13 cellular contexts compared by ENCODE assay signal in genomic region chr10:48476279-48476982, GRCh38.
A peak's percentile ranks its signal among the peaks of the same experiment; 100 is the strongest.
DNase-seq lines count a peak whose midpoint lies in the region; ATAC-seq, FAIRE-seq and TF ChIP-seq lines count a peak whose summit lies in the region.
"Had no signal": no experiment of that assay in that cellular context is flagged by ENCODE, and none has a peak within 500 bp of the region (broad histone marks: within the 10 kb centered on the region; RNA-seq: fewer than 3 reads in every experiment).

No MANE protein-coding gene starts in this region.

- peaks cover 59% of the 10 kb centered on the region for H3K79me2 ChIP-seq in K562 (ENCODE audit: control insufficient read depth, insufficient read depth, low read length)

- no peaks in the 10 kb centered on the region for H3K27me3 ChIP-seq in K562 (ENCODE audit: control insufficient read depth in 2 of 2, insufficient read depth in 2 of 2, low read length in 2 of 2)
- no peaks in the 10 kb centered on the region for H3K27me3 ChIP-seq in CD4-positive, alpha-beta memory T cell (ENCODE audit: insufficient read depth, low read length)
- H3K27me3 ChIP-seq: colonic mucosa, uterus had no signal

- peak overlapping the region; percentile 10; the same call in 1 of the 2 replicates for H3K4me2 ChIP-seq in K562 (ENCODE audit: insufficient read depth, low read length)

- no peak for TF ChIP-seq RAD21 in K562 (CRISPR knock-in tag; conservative IDR thresholded peaks at IDR 0.05 in 1 of 2, IDR thresholded peaks at IDR 0.05 in 1 of 2)

- TF ChIP-seq POLR2A in K562 (conservative IDR thresholded peaks at IDR 0.05) = no peak

- H2AFZ ChIP-seq in K562 (ENCODE audit: low read depth, low read length) = peak overlapping the region; percentile 6; the same call in 1 of the 2 replicates

- ATAC-seq in K562 = peak; percentile 5; the same call in 1 of the 3 replicates
- ATAC-seq: psoas muscle had no signal

- no peak overlapping the region for H3K4me3 Mint-ChIP-seq in CD4-positive, alpha-beta memory T cell

- CTCF ChIA-PET in K562 (lab: Yijun Ruan, JAX; ENCODE audit: low intra/inter-chr PET ratio) = no interaction called here
- CTCF ChIA-PET in CD4-positive, alpha-beta memory T cell (lab: Charles Lee; ENCODE audit: partially characterized antibody) = no interaction called here

- intact Hi-C loops in K562 (cut with micrococcal nuclease) = no loop called here
- intact Hi-C loops in CD4-positive, alpha-beta memory T cell (cut with micrococcal nuclease) = no loop called here

- no peaks in the 10 kb centered on the region for H3K4me1 Mint-ChIP-seq in CD4-positive, alpha-beta memory T cell

- H3K27me3 Mint-ChIP-seq in CD4-positive, alpha-beta memory T cell = peaks cover 5 to 6% of the 10 kb centered on the region in 2 donors

- H3K4me3 ChIP-seq in K562 = no peak overlapping the region
- no peak overlapping the region for H3K4me3 ChIP-seq in CD4-positive, alpha-beta memory T cell (ENCODE audit: low read length in 2 of 2)
- H3K4me3 ChIP-seq: adrenal gland, colonic mucosa, psoas muscle, uterus had no signal

- in situ Hi-C loops in K562 (cut with MboI) = no loop called here

- H3K9me3 Mint-ChIP-seq in CD4-positive, alpha-beta memory T cell = no peaks in the 10 kb centered on the region

- POLR2A ChIA-PET in K562 (lab: Yijun Ruan, JAX) = interaction anchor here (1.0 to 1.5 kb wide), 2 partner anchors 9 to 19 kb away, joined by 3 to 6 read pairs; no protein-coding TSS in a partner anchor
- POLR2A ChIA-PET in CD4-positive, alpha-beta memory T cell (lab: Charles Lee; ENCODE audit: partially characterized antibody) = no interaction called here

- peak overlapping the region; percentile 11 to 82; a peak in 3 of 4 replicates for H3K9ac ChIP-seq in K562 (ENCODE audit: insufficient read depth in 1 of 2, low read depth in 2 of 2, low read length in 2 of 2)

- H3K27ac ChIP-seq in K562 (ENCODE audit: extremely low read depth, low read depth, low read length) = peak overlapping the region; percentile 40
- no peak overlapping the region for H3K27ac ChIP-seq in CD4-positive, alpha-beta memory T cell (ENCODE audit: low read depth, low read length)
- H3K27ac ChIP-seq: adrenal gland, colonic mucosa, psoas muscle, uterus had no signal

- no peak overlapping the region for H3K27ac Mint-ChIP-seq in CD4-positive, alpha-beta memory T cell

- peak; percentile 43 for DNase-seq in activated effector memory CD4-positive, alpha-beta T cell treated with anti-CD3 and anti-CD28 coated beads, Interleukin-2, amount 50 U/mL, for 16 hours
- DNase-seq in activated effector memory CD4-positive, alpha-beta T cell treated with Interleukin-2 at 50 U/mL for 16 hours = no peak
- DNase-seq in NCI-H345 (lab: John Stamatoyannopoulos, UW) (peak; percentile 64), K562 (ENCODE audit: extremely low read depth in 1 of 4, low spot score in 3 of 4) (no peak), C1 segment of cervical spinal cord (lab: John Stamatoyannopoulos, UW) (no peak), middle frontal gyrus (ENCODE audit: extremely low spot score, low spot score) (no peak)
- peak; percentile 1 for DNase-seq in stimulated activated CD8-positive, alpha-beta memory T cell treated with anti-CD3 and anti-CD28 coated beads, Interleukin-4, amount 100 ng/mL, for 48 hours
- no peak for DNase-seq in CD4-positive, alpha-beta memory T cell
- DNase-seq: colonic mucosa, DMS153, psoas muscle had no signal

- peaks cover 4% of the 10 kb centered on the region for H3K9me3 ChIP-seq in K562 (replicated peaks; ENCODE audit: control insufficient read depth, insufficient read depth, low read depth, low read length)
- H3K9me3 ChIP-seq in CD4-positive, alpha-beta memory T cell (ENCODE audit: control insufficient read depth in 1 of 2, low read length in 2 of 2) = no peaks in the 10 kb centered on the region
- H3K9me3 ChIP-seq: adrenal gland, colonic mucosa, psoas muscle, uterus had no signal

- peak; percentile 15 for FAIRE-seq in K562 (lab: Jason Lieb, UNC)

- no peaks in the 10 kb centered on the region for H4K20me1 ChIP-seq in K562 (replicated peaks; ENCODE audit: control insufficient read depth, insufficient read depth, low read length)

- WGBS in K562 (ENCODE audit: insufficient coverage, low coverage, missing lambda C conversion rate) = 29% methylated on average over 9 of the region's 9 CpGs

- peaks cover 29% of the 10 kb centered on the region for H3K36me3 ChIP-seq in K562 (ENCODE audit: control insufficient read depth, insufficient read depth, low read length)
- H3K36me3 ChIP-seq in CD4-positive, alpha-beta memory T cell (ENCODE audit: insufficient read depth, low read length) = no peaks in the 10 kb centered on the region
- H3K36me3 ChIP-seq: adrenal gland, colonic mucosa, uterus had no signal

- no peaks in the 10 kb centered on the region for H3K9me1 ChIP-seq in K562 (ENCODE audit: control insufficient read depth, insufficient read depth, low read length)

- TSS peak; percentile 32 for BruUV-seq in K562 (replicated peaks; lab: Mats Ljungman, UMichigan)

- TF ChIP-seq CTCF in K562 (IDR thresholded peaks at IDR 0.05 in 2 of 3, conservative IDR thresholded peaks at IDR 0.05 in 1 of 3; ENCODE audit: insufficient read depth in 2 of 3, low read depth in 1 of 3, low read length in 3 of 3) = no peak

- H3K36me3 Mint-ChIP-seq in CD4-positive, alpha-beta memory T cell = no peaks in the 10 kb centered on the region

- H3K4me1 ChIP-seq in K562 (replicated peaks in 1 of 2; ENCODE audit: control insufficient read depth in 2 of 2, insufficient read depth in 2 of 2, low read length in 2 of 2) = peaks cover 73 to 85% of the 10 kb centered on the region in 2 experiments
- no peaks in the 10 kb centered on the region for H3K4me1 ChIP-seq in CD4-positive, alpha-beta memory T cell (ENCODE audit: insufficient read depth, low read length)
- H3K4me1 ChIP-seq: adrenal gland, colonic mucosa, psoas muscle, uterus had no signal

- peak; percentile 70; the same call in 1 of the 2 replicates for TF ChIP-seq EP300 in K562 (IDR thresholded peaks at IDR 0.05; ENCODE audit: low read length)

TF ChIP-seq in K562, 482 proteins besides CTCF, POLR2A, EP300 and RAD21 (continues in another document):
- no peak for TF ChIP-seq ZNF764 (CRISPR knock-in tag; IDR thresholded peaks at IDR 0.05; ENCODE audit: low read depth)
- peak; percentile 84 for TF ChIP-seq ARID1B (IDR thresholded peaks at IDR 0.05)
- TF ChIP-seq ARID2 (IDR thresholded peaks at IDR 0.05) = no peak
- TF ChIP-seq HIVEP1 (CRISPR knock-in tag; IDR thresholded peaks at IDR 0.05) = no peak
- no peak for TF ChIP-seq ZNF436 (CRISPR knock-in tag; IDR thresholded peaks at IDR 0.05)
- peak; percentile 76 for TF ChIP-seq CREB3 (tag; conservative IDR thresholded peaks at IDR 0.05; ENCODE audit: low read depth)
- no peak for TF ChIP-seq RFX7 (CRISPR knock-in tag; IDR thresholded peaks at IDR 0.05)
- no peak for TF ChIP-seq PTRF (tag; IDR thresholded peaks at IDR 0.05)
- TF ChIP-seq KAT8 (IDR thresholded peaks at IDR 0.05; ENCODE audit: low read depth) = no peak
- no peak for TF ChIP-seq ZBTB43 (CRISPR knock-in tag; IDR thresholded peaks at IDR 0.05)
- TF ChIP-seq MCM7 (IDR thresholded peaks at IDR 0.05) = no peak
- peak in 1 of 2 experiments; percentile 42; a peak in 1 of 4 replicates for TF ChIP-seq KDM1A (IDR thresholded peaks at IDR 0.05)
- TF ChIP-seq ZNF224 (CRISPR knock-in tag; IDR thresholded peaks at IDR 0.05) = no peak
- no peak for TF ChIP-seq ZNF212 (CRISPR knock-in tag; IDR thresholded peaks at IDR 0.05)
- no peak for TF ChIP-seq POLR2AphosphoS5 (IDR thresholded peaks at IDR 0.05; ENCODE audit: control insufficient read depth, insufficient read depth, low read depth, low read length)
- peak; percentile 79 for TF ChIP-seq SMAD4 (CRISPR knock-in tag; conservative IDR thresholded peaks at IDR 0.05)

Comparison
In these comparisons a context has a peak if more than half of its experiments do, and no peak if none do; other contexts are left out.
1. DNase-seq: peak in activated effector memory CD4-positive, alpha-beta T cell treated with anti-CD3 and anti-CD28 coated beads, Interleukin-2, amount 50 U/mL, for 16 hours (single experiment), NCI-H345 (single experiment) and stimulated activated CD8-positive, alpha-beta memory T cell treated with anti-CD3 and anti-CD28 coated beads, Interleukin-4, amount 100 ng/mL, for 48 hours (single experiment); none in activated effector memory CD4-positive, alpha-beta T cell treated with Interleukin-2 at 50 U/mL for 16 hours (single experiment), K562 (0 of 4), CD4-positive, alpha-beta memory T cell (0 of 5), C1 segment of cervical spinal cord (0 of 14) and middle frontal gyrus (single experiment).